Comparison of ENCODE assay signal across 21 cellular contexts in genomic region chr2:151713291-151713903, GRCh38. TPM values are rescaled to one million over a fixed set of nuclear protein-coding genes. Genes with fewer than 3 reads are reported as not detected.
DNase-seq lines count a peak whose midpoint lies in the region; ATAC-seq and TF ChIP-seq lines count a peak whose summit lies in the region.
"Had no signal": no experiment of that assay in that cellular context is flagged by ENCODE, and none has a peak within 500 bp of the region (broad histone marks: within the 10 kb centered on the region; RNA-seq: fewer than 3 reads in every experiment).

No MANE protein-coding gene starts in this region.

- ATAC-seq in GM18868 (IDR thresholded peaks at IDR 0.05; ENCODE audit: unreplicated experiment) (peak; percentile 85), HG02798 (IDR thresholded peaks at IDR 0.05; ENCODE audit: poor library complexity, unreplicated experiment) (peak; percentile 82), GM21737 (IDR thresholded peaks at IDR 0.05; ENCODE audit: unreplicated experiment) (no peak)

- TF ChIP-seq CTCF in GM12865 (IDR thresholded peaks at IDR 0.05; ENCODE audit: insufficient read depth, low read depth, low read length, missing control alignments): no peak

- H3K4me3 ChIP-seq in GM12865 (ENCODE audit: low read depth, low read length): no peak overlapping the region
- H3K4me3 ChIP-seq: BLaER1 had no signal

- DNase-seq in GM12865 (ENCODE audit: low read depth): peak; percentile 37
- DNase-seq in cerebellum (ENCODE audit: low spot score): peak; percentile 28
- DNase-seq in NCI-H748 treated with DMSO at 0.1 percent for 48 hours (lab: John Stamatoyannopoulos, UW): no peak
- DNase-seq in NCI-H2196 treated with DMSO at 0.1 percent for 48 hours (lab: John Stamatoyannopoulos, UW; ENCODE audit: unreplicated experiment): no peak
- no peak for DNase-seq in NCI-H446 (lab: John Stamatoyannopoulos, UW)
- DNase-seq: CD4-positive, alpha-beta T cell; HCEC 1CT; Kasumi-1; NCI-H1105; NCI-H146; NCI-H1930; NCI-H510A; NCI-H774; SK-N-SH; SW 1271; T-helper 9 cell had no signal

RNA-seq across cellular contexts. Expression of gene NEB, which starts 20.9 kb away (rescaled TPM):
- 3.9 TPM for total RNA-seq in cerebellum
- total RNA-seq: M059J had no signal

Comparison
In these comparisons a context has a peak if more than half of its experiments do, and no peak if none do; other contexts are left out.
1. DNase-seq: peak in GM12865 (single experiment) and cerebellum (single experiment); none in NCI-H748 treated with DMSO at 0.1 percent for 48 hours (single experiment), NCI-H2196 treated with DMSO at 0.1 percent for 48 hours (single experiment) and NCI-H446 (0 of 2).